ENCODE assay signal across 14 cellular contexts in the genomic region with DNA sequence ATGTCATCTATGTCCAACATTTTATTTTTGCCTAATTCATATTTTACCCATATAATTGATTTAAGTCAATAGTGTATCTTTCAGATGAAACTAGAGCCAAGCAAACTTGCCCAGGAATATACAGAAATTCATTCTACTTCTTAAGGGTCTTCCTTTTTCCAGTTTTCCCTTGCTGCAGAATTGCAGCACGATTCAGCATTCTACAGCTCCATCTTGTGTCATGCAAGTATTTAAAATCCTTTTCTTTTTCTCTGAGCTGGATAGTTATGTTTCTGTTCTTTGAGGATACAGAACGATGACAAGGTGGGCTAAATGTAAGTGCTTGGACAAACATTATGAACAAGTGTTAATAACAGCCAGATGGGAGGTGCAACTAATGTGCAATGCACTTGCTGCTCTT.
DNase-seq lines count a peak whose midpoint lies in the region; ATAC-seq and TF ChIP-seq lines count a peak whose summit lies in the region.
"Had no signal": no experiment of that assay in that cellular context is flagged by ENCODE, and none has a peak within 500 bp of the region (broad histone marks: within the 10 kb centered on the region; RNA-seq: fewer than 3 reads in every experiment).

No MANE protein-coding gene starts in this region.

- intact Hi-C loops in Right ventricle myocardium superior (cut with DNase I): no loop called here

- TF ChIP-seq CTCF in cardiac muscle cell (IDR thresholded peaks at IDR 0.05; ENCODE audit: low read depth, low read length) (peak; percentile 27), RWPE2 (IDR thresholded peaks at IDR 0.05; ENCODE audit: poor library complexity, severe bottlenecking) (peak; percentile 36), fibroblast of the aortic adventitia (IDR thresholded peaks at IDR 0.05; ENCODE audit: insufficient read depth, low read length) (peak; percentile 23)

- H3K9me3 ChIP-seq in cardiac muscle cell (ENCODE audit: low read depth) (no peaks in the 10 kb centered on the region), RWPE2 (ENCODE audit: severe bottlenecking) (no peaks in the 10 kb centered on the region)
- H3K9me3 ChIP-seq: thoracic aorta had no signal

- ATAC-seq in Right ventricle myocardium superior (ENCODE audit: poor library complexity) (no peak), RWPE2 (ENCODE audit: low read depth) (no peak), HG03196 (IDR thresholded peaks at IDR 0.05; ENCODE audit: unreplicated experiment) (no peak)
- ATAC-seq in activated T-cell treated with anti-CD3 and anti-CD28 coated beads, Interleukin-2, amount 50 U/mL, for 72 hours (replicated peaks in 1 of 2): no peak
- ATAC-seq: right cardiac atrium had no signal

- H3K27me3 Mint-ChIP-seq in activated T-cell treated with anti-CD3 and anti-CD28 coated beads, Interleukin-2, amount 50 U/mL, for 72 hours (ENCODE audit: low read depth): no peaks in the 10 kb centered on the region
- H3K27me3 Mint-ChIP-seq: activated CD4-positive, alpha-beta T cell treated with anti-CD3 and anti-CD28 coated beads, Interleukin-2, amount 10 ng/mL, durations not matched to agents 24 days and 14 days had no signal

- H3K27ac ChIP-seq in cardiac muscle cell (no peak overlapping the region), RWPE2 (ENCODE audit: poor library complexity, severe bottlenecking) (no peak overlapping the region)
- H3K27ac ChIP-seq: SK-N-MC, thoracic aorta had no signal

- H3K4me3 ChIP-seq in cardiac muscle cell (no peak overlapping the region), RWPE2 (ENCODE audit: severe bottlenecking) (no peak overlapping the region), fibroblast of the aortic adventitia (ENCODE audit: low read depth, low read length) (no peak overlapping the region)
- H3K4me3 ChIP-seq: SK-N-MC, thoracic aorta had no signal

- H3K36me3 Mint-ChIP-seq in activated T-cell treated with anti-CD3 and anti-CD28 coated beads, Interleukin-2, amount 50 U/mL, for 72 hours (ENCODE audit: insufficient read depth in 2 of 2): no peaks in the 10 kb centered on the region

- H3K9me3 Mint-ChIP-seq in activated T-cell treated with anti-CD3 and anti-CD28 coated beads, Interleukin-2, amount 50 U/mL, for 72 hours: peaks cover 5% of the 10 kb centered on the region in 2 donors
- H3K9me3 Mint-ChIP-seq: activated CD4-positive, alpha-beta T cell treated with anti-CD3 and anti-CD28 coated beads, Interleukin-2, amount 10 ng/mL, durations not matched to agents 24 days and 14 days had no signal

- H3K4me1 ChIP-seq in cardiac muscle cell (ENCODE audit: low read depth): no peaks in the 10 kb centered on the region
- no peaks in the 10 kb centered on the region for H3K4me1 ChIP-seq in RWPE2 (ENCODE audit: insufficient read depth, poor library complexity, severe bottlenecking)

- no peaks in the 10 kb centered on the region for H3K36me3 ChIP-seq in cardiac muscle cell
- H3K36me3 ChIP-seq in RWPE2 (ENCODE audit: low read depth): no peaks in the 10 kb centered on the region
- H3K36me3 ChIP-seq: thoracic aorta had no signal

- no peaks in the 10 kb centered on the region for H3K4me1 Mint-ChIP-seq in activated T-cell treated with anti-CD3 and anti-CD28 coated beads, Interleukin-2, amount 50 U/mL, for 72 hours (ENCODE audit: low read depth)
- H3K4me1 Mint-ChIP-seq: activated CD4-positive, alpha-beta T cell treated with anti-CD3 and anti-CD28 coated beads, Interleukin-2, amount 10 ng/mL, durations not matched to agents 24 days and 14 days had no signal

- H3K27ac Mint-ChIP-seq in activated T-cell treated with anti-CD3 and anti-CD28 coated beads, Interleukin-2, amount 50 U/mL, for 72 hours: no peak overlapping the region
- H3K27ac Mint-ChIP-seq: activated CD4-positive, alpha-beta T cell treated with anti-CD3 and anti-CD28 coated beads, Interleukin-2, amount 10 ng/mL, durations not matched to agents 24 days and 14 days had no signal

- peak in 1 of 2 donors; percentile 65 for DNase-seq in cardiac muscle cell (ENCODE audit: low read depth in 1 of 2, low spot score in 1 of 2)
- DNase-seq in Right ventricle myocardium superior: no peak
- no peak for DNase-seq in RWPE2 (ENCODE audit: low spot score)
- DNase-seq in fibroblast of the aortic adventitia (ENCODE audit: low read depth): peak; percentile 52
- DNase-seq in NCI-H2029 (lab: John Stamatoyannopoulos, UW): no peak
- DNase-seq in activated gamma-delta T cell (lab: John Stamatoyannopoulos, UW): no peak
- no peak for DNase-seq in activated T-cell treated with anti-CD3 and anti-CD28 coated beads, Interleukin-2, amount 50 U/mL, for 72 hours
- DNase-seq: activated CD4-positive, alpha-beta T cell treated with anti-CD3 and anti-CD28 coated beads, Interleukin-2, amount 10 ng/mL, durations not matched to agents 24 days and 14 days; activated naive CD4-positive, alpha-beta T cell treated with Interleukin-2 at 50 U/mL for 16 hours; NCI-H2171; right cardiac atrium had no signal

- H3K27me3 ChIP-seq in cardiac muscle cell: no peaks in the 10 kb centered on the region
- H3K27me3 ChIP-seq in RWPE2 (ENCODE audit: insufficient read depth, poor library complexity, severe bottlenecking): no peaks in the 10 kb centered on the region

- no peak overlapping the region for H3K4me3 Mint-ChIP-seq in activated T-cell treated with anti-CD3 and anti-CD28 coated beads, Interleukin-2, amount 50 U/mL, for 72 hours
- H3K4me3 Mint-ChIP-seq: activated CD4-positive, alpha-beta T cell treated with anti-CD3 and anti-CD28 coated beads, Interleukin-2, amount 10 ng/mL, durations not matched to agents 24 days and 14 days had no signal
